Comparison of ENCODE assay signal across 8 cellular contexts in the genomic region with DNA sequence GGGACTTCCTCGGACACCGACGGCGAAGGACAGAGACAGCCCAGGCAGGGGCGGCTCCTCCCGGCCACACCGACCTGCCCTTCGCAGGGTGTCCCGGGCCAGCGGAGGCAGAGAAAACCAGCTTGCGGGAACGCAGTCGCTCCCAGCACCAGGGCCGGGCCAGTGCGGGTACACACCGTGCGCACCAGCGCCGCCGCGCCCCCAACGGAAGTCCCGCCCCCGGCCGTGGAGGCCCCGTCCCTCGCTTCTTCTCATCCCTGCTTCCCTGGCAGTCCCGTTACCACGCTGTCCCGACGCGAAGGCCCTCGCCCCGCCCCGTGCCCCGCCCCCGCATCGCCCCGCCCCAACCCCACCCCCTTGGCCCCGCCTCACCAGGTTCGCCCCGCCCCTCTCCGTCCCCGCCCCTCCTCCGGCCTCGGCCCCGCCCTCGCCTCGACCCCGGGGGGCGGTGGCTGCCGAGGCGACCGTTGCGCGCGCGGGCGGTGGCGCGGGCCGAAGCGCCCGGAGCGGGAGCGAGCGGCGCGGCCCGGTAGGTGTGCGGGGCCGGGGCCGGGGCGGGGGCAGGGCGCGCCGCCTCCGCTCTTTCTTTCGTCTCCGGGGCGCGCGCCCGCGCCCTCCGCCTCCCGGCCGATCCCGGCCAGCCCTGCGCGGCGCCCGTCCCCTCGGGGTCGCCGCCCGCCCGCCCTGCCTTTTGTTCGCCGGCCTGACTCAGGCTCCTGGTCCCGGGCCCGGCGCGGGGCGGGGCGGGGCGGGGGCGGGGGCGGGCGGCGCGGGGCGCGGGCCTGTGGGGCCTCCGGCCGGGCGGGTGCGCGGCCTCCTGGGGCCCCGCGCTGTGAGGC. TPM values are rescaled to one million over a fixed set of nuclear protein-coding genes. Genes with fewer than 3 reads are reported as not detected.
DNase-seq lines count a peak whose midpoint lies in the region; ATAC-seq and TF ChIP-seq lines count a peak whose summit lies in the region.

Gene RGS12 (plus strand): TSS at position 451 of the 839 bp plus-strand sequence. CDS start 23,150 bp downstream, outside the sequence.

- DNase-seq in AG04449 (ENCODE audit: low read depth, low spot score), result peak; percentile 50
- DNase-seq in NCI-H510A (lab: John Stamatoyannopoulos, UW), result peak; percentile 70
- DNase-seq in activated CD4-positive, alpha-beta T cell treated with anti-CD3 and anti-CD28 coated beads, Interleukin-2, amount 50 U/mL, for 1 hour, result peak; percentile 79
- DNase-seq in dedifferentiated amniotic fluid mesenchymal stem cell (ENCODE audit: extremely low spot score), result peak; percentile 86
- peak; percentile 97 for DNase-seq in left lobe of liver (ENCODE audit: low spot score)
- DNase-seq in stimulated activated CD4-positive, alpha-beta T cell treated with anti-CD3 and anti-CD28 coated beads, Interleukin-1b, Interleukin-23, amount 100 ng/mL, for 48 hours, result peak; percentile 87

- peak; percentile 72 for ATAC-seq in GM19035 (IDR thresholded peaks at IDR 0.05; ENCODE audit: unreplicated experiment)
- ATAC-seq in HG03378 (IDR thresholded peaks at IDR 0.05; ENCODE audit: unreplicated experiment), result peak; percentile 36
- peak; percentile 89 for ATAC-seq in left lobe of liver

- CTCF ChIA-PET in AG04449 (lab: Yijun Ruan, JAX), result interaction anchor here (0.6 to 1.4 kb wide), 4 partner anchors 10 to 188 kb away, joined by 3 to 4 read pairs (median 3); no protein-coding TSS in a partner anchor

- peak within 1 kb of the TSS; percentile 89 for H3K4me3 ChIP-seq in AG04449 (ENCODE audit: low read depth, low read length)

- TF ChIP-seq CTCF in AG04449 (IDR thresholded peaks at IDR 0.05; ENCODE audit: insufficient read depth, low read length, missing control alignments), result no peak

- POLR2A ChIA-PET in AG04449 (lab: Yijun Ruan, JAX), result interaction anchor here (0.6 to 1.0 kb wide), 2 partner anchors 21 to 184 kb away, joined by 3 to 5 read pairs; no protein-coding TSS in a partner anchor

RNA-seq across cellular contexts. Expression of gene RGS12, which starts in this region (rescaled TPM):
- 29.3 TPM for total RNA-seq in left lobe of liver

Comparison
In these comparisons a context has a peak if more than half of its experiments do, and no peak if none do; other contexts are left out.
1. Peak in every context shown above with its lines: DNase-seq, ATAC-seq and H3K4me3 ChIP-seq.
2. ATAC-seq: peak in every context shown above with its lines; median percentile 89 in left lobe of liver; 72 in GM19035; 36 in HG03378.